8 cellular contexts compared by ENCODE assay signal in the genomic region with DNA sequence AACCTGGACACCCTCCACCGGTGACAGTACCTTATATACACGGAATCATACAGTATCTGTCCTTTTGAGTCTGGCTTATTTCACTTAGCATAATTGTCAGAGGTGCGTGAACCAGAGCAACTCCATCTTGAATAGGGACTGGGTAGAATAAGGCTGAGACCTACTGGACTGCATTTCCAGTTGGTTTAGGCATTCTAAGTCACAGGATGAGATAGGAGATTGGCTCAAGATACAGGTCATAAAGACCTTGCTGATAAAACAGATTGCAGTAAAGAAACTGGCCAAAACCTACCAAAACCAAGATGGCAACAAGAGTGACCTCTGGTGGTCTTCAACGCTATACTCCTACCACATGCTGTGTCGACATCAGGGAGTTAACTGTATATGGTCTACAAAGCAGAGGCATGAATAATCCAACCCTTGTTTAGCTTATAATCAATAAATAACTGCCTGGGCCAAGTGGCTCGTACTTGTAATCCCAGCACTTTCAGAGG. TPM values are rescaled to one million over a fixed set of nuclear protein-coding genes. Genes with fewer than 3 reads are reported as not detected.
DNase-seq lines count a peak whose midpoint lies in the region; ATAC-seq and TF ChIP-seq lines count a peak whose summit lies in the region.

No MANE protein-coding gene starts in this region.

- DNase-seq in CD4-positive, CD25-positive, alpha-beta regulatory T cell = peak in 1 of 3 donors; percentile 46
- peak; percentile 29 for DNase-seq in fibroblast of the conjunctiva (ENCODE audit: low read depth)
- DNase-seq in germinal center (ENCODE audit: low spot score) = no peak

- CTCF ChIA-PET in HEK293 (lab: Yijun Ruan, JAX) = interaction anchor here (0.6 to 2.5 kb wide), 12 partner anchors 9 to 285 kb away, joined by 3 to 35 read pairs (median 4); no protein-coding TSS in a partner anchor

- no peak for ATAC-seq in CD4-positive, CD25-positive, alpha-beta regulatory T cell (ENCODE audit: low read depth in 2 of 2)
- ATAC-seq in SK-N-SH treated with all-trans-retinoic acid at 6 μM for 48 hours (peak; percentile 19; the same call in 2 of the 3 replicates), HG03095 (IDR thresholded peaks at IDR 0.05; ENCODE audit: unreplicated experiment) (no peak), GM19452 (IDR thresholded peaks at IDR 0.05; ENCODE audit: unreplicated experiment) (no peak), GM21723 (IDR thresholded peaks at IDR 0.05; ENCODE audit: unreplicated experiment) (no peak)

- no peaks in the 10 kb centered on the region for H3K27me3 Mint-ChIP-seq in CD4-positive, CD25-positive, alpha-beta regulatory T cell

- H3K27me3 ChIP-seq in CD4-positive, CD25-positive, alpha-beta regulatory T cell (ENCODE audit: control insufficient read depth, insufficient read depth, low read length) = no peaks in the 10 kb centered on the region

- peak overlapping the region in 3 of 4 donors; percentile 13 to 34 (median 22) for H3K4me3 Mint-ChIP-seq in CD4-positive, CD25-positive, alpha-beta regulatory T cell

- TF ChIP-seq CTCF in HEK293 (tag by site-specific recombination; IDR thresholded peaks at IDR 0.05) = peak; percentile 59

- no peak overlapping the region for H3K27ac ChIP-seq in CD4-positive, CD25-positive, alpha-beta regulatory T cell (ENCODE audit: insufficient read depth, low read length, poor library complexity, severe bottlenecking)
- H3K27ac ChIP-seq in HEK293 (ENCODE audit: extremely low read depth, low read depth, low read length) = peak overlapping the region; percentile 88; the same call in 1 of the 2 replicates

- H3K4me3 ChIP-seq in CD4-positive, CD25-positive, alpha-beta regulatory T cell (ENCODE audit: low read depth, low read length) = no peak overlapping the region
- no peak overlapping the region for H3K4me3 ChIP-seq in HEK293 (ENCODE audit: low read depth, low read length)

- peaks cover 4% of the 10 kb centered on the region for H3K36me3 ChIP-seq in CD4-positive, CD25-positive, alpha-beta regulatory T cell (ENCODE audit: control insufficient read depth, insufficient read depth, low read length)
- H3K36me3 ChIP-seq in HEK293 (ENCODE audit: control insufficient read depth in 2 of 2, insufficient read depth in 1 of 2, low read length in 2 of 2) = peaks cover 17 to 23% of the 10 kb centered on the region in 2 experiments; a peak in 2 of 3 replicates

- H3K9me3 Mint-ChIP-seq in CD4-positive, CD25-positive, alpha-beta regulatory T cell = no peaks in the 10 kb centered on the region

- peaks cover 21% of the 10 kb centered on the region for H3K4me1 ChIP-seq in CD4-positive, CD25-positive, alpha-beta regulatory T cell (ENCODE audit: control insufficient read depth, insufficient read depth, low read length, poor library complexity, severe bottlenecking)
- peaks cover 5% of the 10 kb centered on the region; the same call in 1 of the 2 replicates for H3K4me1 ChIP-seq in HEK293 (ENCODE audit: control insufficient read depth, insufficient read depth, low read length)

- H3K27ac Mint-ChIP-seq in CD4-positive, CD25-positive, alpha-beta regulatory T cell = peak overlapping the region; percentile 9 to 99 (median 95)

- POLR2A ChIA-PET in HEK293 (lab: Yijun Ruan, JAX) = interaction anchor here (1.4 to 2.3 kb wide), 2 partner anchors 34 to 57 kb away, joined by 4 to 18 read pairs; partner anchors contain the start of gene CLK2

- H3K36me3 Mint-ChIP-seq in CD4-positive, CD25-positive, alpha-beta regulatory T cell = peaks cover 11% of the 10 kb centered on the region

- H3K4me1 Mint-ChIP-seq in CD4-positive, CD25-positive, alpha-beta regulatory T cell = peaks cover 0 to 39% (median 12%) of the 10 kb centered on the region in 4 donors

- no peaks in the 10 kb centered on the region for H3K9me3 ChIP-seq in CD4-positive, CD25-positive, alpha-beta regulatory T cell (ENCODE audit: control insufficient read depth in 2 of 2, low read length in 2 of 2)
- H3K9me3 ChIP-seq in HEK293 (ENCODE audit: control insufficient read depth, insufficient read depth, low read depth, low read length) = no peaks in the 10 kb centered on the region

TF ChIP-seq in HEK293, 187 proteins besides CTCF, POLR2A, EP300 and RAD21 (continues in another document):
- no peak for TF ChIP-seq KLF1 (tag by site-specific recombination; IDR thresholded peaks at IDR 0.05)
- no peak for TF ChIP-seq ZNF416 (tag by site-specific recombination; IDR thresholded peaks at IDR 0.05)
- TF ChIP-seq ZBTB17 (tag by site-specific recombination; IDR thresholded peaks at IDR 0.05) = no peak
- TF ChIP-seq ZNF37A (tag by site-specific recombination; IDR thresholded peaks at IDR 0.05) = no peak
- TF ChIP-seq ZNF768 (tag by site-specific recombination; IDR thresholded peaks at IDR 0.05) = no peak
- TF ChIP-seq ZNF514 (tag by site-specific recombination; IDR thresholded peaks at IDR 0.05) = no peak
- TF ChIP-seq YY2 (tag by site-specific recombination; IDR thresholded peaks at IDR 0.05) = no peak
- no peak for TF ChIP-seq ZBTB21 (tag by site-specific recombination; IDR thresholded peaks at IDR 0.05)
- TF ChIP-seq, protein P1, sequence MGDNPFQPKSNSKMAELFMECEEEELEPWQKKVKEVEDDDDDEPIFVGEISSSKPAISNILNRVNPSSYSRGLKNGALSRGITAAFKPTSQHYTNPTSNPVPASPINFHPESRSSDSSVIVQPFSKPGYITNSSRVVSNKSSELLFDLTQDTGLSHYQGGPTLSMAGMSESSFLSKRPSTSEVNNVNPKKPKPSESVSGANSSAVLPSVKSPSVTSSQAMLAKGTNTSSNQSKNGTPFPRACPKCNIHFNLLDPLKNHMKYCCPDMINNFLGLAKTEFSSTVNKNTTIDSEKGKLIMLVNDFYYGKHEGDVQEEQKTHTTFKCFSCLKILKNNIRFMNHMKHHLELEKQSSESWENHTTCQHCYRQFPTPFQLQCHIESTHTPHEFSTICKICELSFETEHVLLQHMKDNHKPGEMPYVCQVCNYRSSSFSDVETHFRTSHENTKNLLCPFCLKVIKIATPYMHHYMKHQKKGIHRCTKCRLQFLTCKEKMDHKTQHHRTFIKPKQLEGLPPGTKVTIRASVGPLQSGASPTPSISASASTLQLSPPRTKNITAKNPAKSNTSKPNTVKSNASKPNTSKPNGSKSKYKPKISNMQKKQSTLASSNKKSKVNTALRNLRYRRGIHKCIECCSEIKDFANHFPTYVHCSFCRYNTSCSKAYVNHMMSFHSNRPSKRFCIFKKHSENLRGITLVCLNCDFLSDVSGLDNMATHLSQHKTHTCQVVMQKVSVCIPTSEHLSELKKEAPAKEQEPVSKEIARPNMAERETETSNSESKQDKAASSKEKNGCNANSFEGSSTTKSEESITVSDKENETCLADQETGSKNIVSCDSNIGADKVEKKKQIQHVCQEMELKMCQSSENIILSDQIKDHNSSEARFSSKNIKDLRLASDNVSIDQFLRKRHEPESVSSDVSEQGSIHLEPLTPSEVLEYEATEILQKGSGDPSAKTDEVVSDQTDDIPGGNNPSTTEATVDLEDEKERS (tag by site-specific recombination; IDR thresholded peaks at IDR 0.05) = no peak

TF ChIP-seq in SK-N-SH treated with all-trans-retinoic acid at 6 μM for 48 hours, 23 proteins besides CTCF, POLR2A, EP300 and RAD21:
- TF ChIP-seq ZNF8 (CRISPR knock-in tag; IDR thresholded peaks at IDR 0.05) (no peak), BACH2 (CRISPR knock-in tag; IDR thresholded peaks at IDR 0.05; ENCODE audit: borderline replicate concordance) (0 out of 2 replicates have a peak, but pooled peaks have one; percentile 9)

RNA-seq across cellular contexts. Expression of gene FDPS, which starts 1.4 kb away (rescaled TPM):
- 67.9 TPM for total RNA-seq in CD4-positive, CD25-positive, alpha-beta regulatory T cell
- 100 to 1,000 TPM; 114 to 159 (median 123) TPM for polyA plus RNA-seq in CD4-positive, CD25-positive, alpha-beta regulatory T cell

RNA-seq across cellular contexts. Expression of gene PKLR, which starts 6.1 kb away (rescaled TPM):
- not detected for total RNA-seq in CD4-positive, CD25-positive, alpha-beta regulatory T cell
- polyA plus RNA-seq in CD4-positive, CD25-positive, alpha-beta regulatory T cell = not detected

RNA-seq across cellular contexts. Expression of gene RUSC1, which starts 13.4 kb away (rescaled TPM):
- total RNA-seq in CD4-positive, CD25-positive, alpha-beta regulatory T cell = 12.4 TPM
- polyA plus RNA-seq in CD4-positive, CD25-positive, alpha-beta regulatory T cell = 10 to 100 TPM in 1 of 4 donors, 1 to 10 TPM in 3; 7.1 to 10.0 (median 8.8) TPM

RNA-seq across cellular contexts. Expression of gene HCN3, which starts 30.0 kb away (rescaled TPM):
- total RNA-seq in CD4-positive, CD25-positive, alpha-beta regulatory T cell = 1.5 TPM
- under 1 TPM in 3 of 4 donors, not detected in 1; 0.07 to 0.15 (median 0.11) TPM for polyA plus RNA-seq in CD4-positive, CD25-positive, alpha-beta regulatory T cell

RNA-seq across cellular contexts. Expression of gene CLK2, which starts 34.0 kb away (rescaled TPM):
- 76.6 TPM for total RNA-seq in CD4-positive, CD25-positive, alpha-beta regulatory T cell
- 10 to 100 TPM; 11.4 to 17.4 (median 15.5) TPM for polyA plus RNA-seq in CD4-positive, CD25-positive, alpha-beta regulatory T cell
